14 cellular contexts compared by ENCODE assay signal in the genomic region with DNA sequence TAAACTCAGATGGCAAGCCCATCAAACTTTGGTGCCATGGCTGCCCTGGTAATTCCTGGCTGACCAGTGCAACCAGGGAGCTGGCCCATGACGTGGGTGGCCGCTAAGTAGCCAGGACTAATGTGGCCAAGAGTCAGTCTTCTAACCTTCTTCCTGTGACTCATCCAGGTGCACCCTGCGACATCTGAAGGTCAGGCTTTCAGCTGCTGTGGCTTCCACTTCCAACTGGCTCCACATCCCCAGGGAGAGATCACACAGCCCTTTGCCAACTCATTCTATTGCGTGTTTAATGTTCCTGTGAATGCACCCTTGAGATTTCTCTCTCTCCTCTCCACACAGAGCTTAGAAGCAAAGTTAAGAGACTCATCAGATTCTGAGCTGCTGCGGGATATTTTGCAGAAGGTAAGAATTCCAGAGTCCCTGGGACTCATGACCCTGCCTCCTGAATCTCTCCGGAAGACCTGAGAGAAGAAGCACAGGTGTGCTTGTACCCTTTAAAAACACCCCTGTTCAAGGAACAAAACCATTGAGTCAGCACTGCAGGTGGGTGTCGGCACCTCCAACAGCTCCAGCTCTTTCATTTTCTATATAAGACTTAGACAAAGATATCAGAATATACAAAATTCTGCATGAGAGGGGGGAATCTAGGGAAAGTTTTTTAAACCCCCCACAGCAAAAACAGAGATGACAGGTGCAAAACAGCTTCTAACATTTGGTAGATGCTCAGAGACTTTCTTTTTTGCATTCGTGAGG. TPM values are rescaled to one million over a fixed set of nuclear protein-coding genes. Genes with fewer than 3 reads are reported as not detected.
"Had no signal": no experiment of that assay in that cellular context is flagged by ENCODE, and none has a peak within 500 bp of the region (broad histone marks: within the 10 kb centered on the region; RNA-seq: fewer than 3 reads in every experiment).

No MANE protein-coding gene starts in this region.

RNA-seq across cellular contexts. Expression of a gene that starts 43.4 kb away (rescaled TPM):
- total RNA-seq: activated naive CD4-positive, alpha-beta T cell treated with anti-CD3 and anti-CD28 coated beads, Interleukin-2, amount 50 U/mL, for 72 hours; dermis blood vessel endothelial cell; epithelial cell of proximal tubule; glomerular endothelial cell; left colon; lung; mucosa of descending colon; naive thymus-derived CD8-positive, alpha-beta T cell; occipital lobe; psoas muscle; sigmoid colon; T-helper 2 cell treated with Interferon-gamma antibody and Interleukin-4, amounts not matched to agents 100 ng/mL and 5 ng/mL, for 36 hours; testis; ureter had no signal
- polyA plus RNA-seq: lung; naive thymus-derived CD8-positive, alpha-beta T cell; psoas muscle; sigmoid colon had no signal
